ENCODE assay signal across 8 cellular contexts in the genomic region with DNA sequence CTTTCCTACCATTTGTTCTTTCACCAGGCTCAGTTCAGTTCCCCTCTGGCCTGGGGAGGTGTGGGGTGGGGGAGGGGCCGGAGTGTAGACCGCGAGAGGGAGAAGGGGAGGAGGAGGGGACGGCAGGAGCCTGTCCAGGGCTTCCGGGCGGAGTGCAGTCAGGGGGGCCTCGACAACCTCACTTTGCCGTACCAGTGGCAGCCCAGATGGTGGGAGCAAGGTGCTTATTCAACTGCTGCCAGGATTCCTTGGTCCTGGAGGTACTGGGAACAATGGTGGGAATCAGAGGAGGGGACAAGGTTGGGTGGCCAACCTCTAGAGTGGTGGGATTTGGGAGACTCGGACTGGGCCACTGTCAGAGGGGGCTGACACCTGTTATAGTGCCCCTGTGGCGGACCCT. TPM values are rescaled to one million over a fixed set of nuclear protein-coding genes. Genes with fewer than 3 reads are reported as not detected.
DNase-seq lines count a peak whose midpoint lies in the region; ATAC-seq, FAIRE-seq and TF ChIP-seq lines count a peak whose summit lies in the region.

No MANE protein-coding gene starts in this region.

- H3K4me3 ChIP-seq in A549, result no peak overlapping the region
- H3K4me3 ChIP-seq in HL-60 (replicated peaks; ENCODE audit: insufficient read depth, low read length), result peak overlapping the region; percentile 57; the same call in 1 of the 2 replicates
- peak overlapping the region; percentile 63 for H3K4me3 ChIP-seq in bronchial epithelial cell (ENCODE audit: low read depth, low read length)
- peak overlapping the region; percentile 41 for H3K4me3 ChIP-seq in mucosa of stomach (ENCODE audit: low read length)
- no peak overlapping the region for H3K4me3 ChIP-seq in OCI-LY7 (ENCODE audit: low read depth, low read length, poor library complexity, severe bottlenecking)

- H3K27ac ChIP-seq in A549, result no peak overlapping the region; a peak in 1 of 6 replicates
- H3K27ac ChIP-seq in HL-60 (replicated peaks), result no peak overlapping the region
- no peak overlapping the region for H3K27ac ChIP-seq in OCI-LY7 (ENCODE audit: low read depth, low read length, poor library complexity, severe bottlenecking)

- no TSS peak for BruUV-seq in OCI-LY7 (replicated peaks; lab: Mats Ljungman, UMichigan)

- no peak for DNase-seq in A549 (ENCODE audit: low read depth in 1 of 2, low spot score in 1 of 2)
- peak; percentile 43 to 52 for DNase-seq in HL-60 (ENCODE audit: low read depth in 1 of 2, low spot score in 1 of 2)
- DNase-seq in bronchial epithelial cell (ENCODE audit: low read depth), result no peak
- DNase-seq in NCI-H2029 treated with DMSO at 0.1 percent for 48 hours (lab: John Stamatoyannopoulos, UW), result no peak
- no peak for DNase-seq in glomerular visceral epithelial cell (ENCODE audit: extremely low spot score)
- no peak for DNase-seq in OCI-LY7 (ENCODE audit: low spot score)
- no peak for DNase-seq in mucosa of gallbladder (ENCODE audit: low spot score)

- ATAC-seq in A549, result no peak

- H3K36me3 ChIP-seq in bronchial epithelial cell (ENCODE audit: control insufficient read depth, insufficient read depth, low read length), result no peaks in the 10 kb centered on the region
- no peaks in the 10 kb centered on the region for H3K36me3 ChIP-seq in mucosa of stomach (ENCODE audit: control insufficient read depth, insufficient read depth, low read length)
- H3K36me3 ChIP-seq in OCI-LY7 (ENCODE audit: insufficient read depth, low read length), result no peaks in the 10 kb centered on the region

- no peak overlapping the region for H2AFZ ChIP-seq in OCI-LY7 (ENCODE audit: low read length)

- TF ChIP-seq CTCF in A549 (IDR thresholded peaks at IDR 0.05), result no peak
- TF ChIP-seq CTCF in HL-60 (IDR thresholded peaks at IDR 0.05; ENCODE audit: insufficient read depth, low read length), result no peak
- TF ChIP-seq CTCF in bronchial epithelial cell (IDR thresholded peaks at IDR 0.05; ENCODE audit: insufficient read depth, low read length, severe bottlenecking), result no peak
- TF ChIP-seq CTCF in OCI-LY7 (conservative IDR thresholded peaks at IDR 0.05; ENCODE audit: low read length), result no peak

- peak overlapping the region; percentile 64 for H3K9ac ChIP-seq in mucosa of stomach (ENCODE audit: low read length)

- POLR2A ChIA-PET in A549 (lab: Yijun Ruan, JAX) (no interaction called here), OCI-LY7 (lab: Charles Lee) (interaction anchor here (1.0 kb wide), 1 partner anchor 10 kb away, joined by 4 read pairs; no protein-coding TSS in a partner anchor)

- WGBS in A549 (ENCODE audit: missing lambda C conversion rate), result 87% methylated on average over 7 of the region's 10 CpGs

- H4K20me1 ChIP-seq in OCI-LY7 (ENCODE audit: insufficient read depth, low read length), result no peaks in the 10 kb centered on the region

- intact Hi-C loops in OCI-LY7 (cut with micrococcal nuclease; ENCODE audit: unreplicated experiment), result no loop called here

- no peaks in the 10 kb centered on the region for H3K4me1 ChIP-seq in A549
- H3K4me1 ChIP-seq in mucosa of stomach (ENCODE audit: control insufficient read depth, insufficient read depth, low read length), result peaks cover 7% of the 10 kb centered on the region
- no peaks in the 10 kb centered on the region for H3K4me1 ChIP-seq in OCI-LY7 (ENCODE audit: insufficient read depth, low read length, poor library complexity, severe bottlenecking)

- TF ChIP-seq EP300 in A549 (IDR thresholded peaks at IDR 0.05), result no peak

- TF ChIP-seq RAD21 in A549 (conservative IDR thresholded peaks at IDR 0.05 in 1 of 2, IDR thresholded peaks at IDR 0.05 in 1 of 2), result no peak

- H3K9me3 ChIP-seq in A549 (no peaks in the 10 kb centered on the region), mucosa of stomach (ENCODE audit: control insufficient read depth, low read length) (no peaks in the 10 kb centered on the region), OCI-LY7 (ENCODE audit: low read length) (no peaks in the 10 kb centered on the region)

- no peaks in the 10 kb centered on the region for H3K79me2 ChIP-seq in OCI-LY7 (ENCODE audit: insufficient read depth, low read depth, low read length)

- H3K27me3 ChIP-seq in HL-60 (ENCODE audit: insufficient read depth, poor library complexity, severe bottlenecking) (peaks cover 10% of the 10 kb centered on the region), bronchial epithelial cell (ENCODE audit: control insufficient read depth, insufficient read depth, low read length) (no peaks in the 10 kb centered on the region), mucosa of stomach (ENCODE audit: control insufficient read depth, insufficient read depth, low read length) (peaks cover 10% of the 10 kb centered on the region)

- CTCF ChIA-PET in A549 (lab: Yijun Ruan, JAX), result interaction anchor here (1.5 kb wide), 1 partner anchor 16 kb away, joined by 3 read pairs; no protein-coding TSS in a partner anchor
- CTCF ChIA-PET in OCI-LY7 (lab: Charles Lee; ENCODE audit: unreplicated experiment), result no interaction called here

- TF ChIP-seq POLR2A in A549 (IDR thresholded peaks at IDR 0.05; ENCODE audit: low read length), result no peak

- no peaks in the 10 kb centered on the region for H3K9me2 ChIP-seq in OCI-LY7 (ENCODE audit: insufficient read depth, low read length)

- peak overlapping the region; percentile 65 for H3K4me2 ChIP-seq in A549
- no peak overlapping the region for H3K4me2 ChIP-seq in OCI-LY7 (ENCODE audit: low read length)

- FAIRE-seq in A549 (lab: Jason Lieb, UNC) (no peak), bronchial epithelial cell (lab: Jason Lieb, UNC) (no peak)

TF ChIP-seq in A549, 52 proteins besides CTCF, POLR2A, EP300 and RAD21:
- TF ChIP-seq NR3C1 (IDR thresholded peaks at IDR 0.05), result no peak
- no peak for TF ChIP-seq JUNB (IDR thresholded peaks at IDR 0.05)
- no peak for TF ChIP-seq JUN (IDR thresholded peaks at IDR 0.05)
- TF ChIP-seq, protein P1, sequence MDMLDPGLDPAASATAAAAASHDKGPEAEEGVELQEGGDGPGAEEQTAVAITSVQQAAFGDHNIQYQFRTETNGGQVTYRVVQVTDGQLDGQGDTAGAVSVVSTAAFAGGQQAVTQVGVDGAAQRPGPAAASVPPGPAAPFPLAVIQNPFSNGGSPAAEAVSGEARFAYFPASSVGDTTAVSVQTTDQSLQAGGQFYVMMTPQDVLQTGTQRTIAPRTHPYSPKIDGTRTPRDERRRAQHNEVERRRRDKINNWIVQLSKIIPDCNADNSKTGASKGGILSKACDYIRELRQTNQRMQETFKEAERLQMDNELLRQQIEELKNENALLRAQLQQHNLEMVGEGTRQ (IDR thresholded peaks at IDR 0.05), result no peak
- TF ChIP-seq FOSL2 (IDR thresholded peaks at IDR 0.05), result no peak
- no peak for TF ChIP-seq FOSL2 (CRISPR knock-in tag; IDR thresholded peaks at IDR 0.05)
- TF ChIP-seq ESRRA (IDR thresholded peaks at IDR 0.05; ENCODE audit: borderline replicate concordance, low read length), result no peak
- TF ChIP-seq MYC (IDR thresholded peaks at IDR 0.05; ENCODE audit: borderline replicate concordance, low read length), result no peak
- TF ChIP-seq BHLHE40 (IDR thresholded peaks at IDR 0.05; ENCODE audit: low read depth, low read length), result no peak
- TF ChIP-seq CHD4 (IDR thresholded peaks at IDR 0.05; ENCODE audit: borderline replicate concordance), result no peak

RNA-seq across cellular contexts. Expression of gene BACE1, which starts 1.2 kb away (rescaled TPM):
- polyA plus RNA-seq in A549 (2011; rRNA removed), result 6.1 and 8.7 TPM in 2 replicates
- polyA plus RNA-seq in A549 (2012; cell fraction: cytosol; rRNA removed), result 6.5 and 8.3 TPM in 2 replicates
- 10.5 and 11.6 TPM in 2 replicates for polyA plus RNA-seq in A549 (2012; cell fraction: nucleus; rRNA removed)
- 6.3 to 7.8 TPM (median 7.8 TPM) in 3 replicates for polyA plus RNA-seq in A549 (2017; fragmentation: RNase III; extraction: RNeasy Plus Mini Kit Qiagen cat#74134 plus additional on column Dnase treatment)
- 18.3 and 22.6 TPM in 2 replicates for polyA minus RNA-seq in A549 (2011; rRNA and poly(A)+ RNA removed)
- 4.2 and 5.4 TPM in 2 replicates for total RNA-seq in bronchial epithelial cell
- 0.03 TPM in 1 of 2 replicates, not detected in the other for total RNA-seq in OCI-LY7 (2014; rRNA removed; shearing (Covaris generic))
- total RNA-seq in OCI-LY7 (2022), result not detected in 2 replicates
- total RNA-seq in mucosa of gallbladder, result 31.7 TPM

RNA-seq across cellular contexts. Expression of gene CEP164, which starts 12.8 kb away (rescaled TPM):
- 13.3 and 19.6 TPM in 2 replicates for polyA plus RNA-seq in A549 (2011; rRNA removed)
- polyA plus RNA-seq in A549 (2012; cell fraction: cytosol; rRNA removed), result 12.2 and 13.5 TPM in 2 replicates
- 55.9 and 56.8 TPM in 2 replicates for polyA plus RNA-seq in A549 (2012; cell fraction: nucleus; rRNA removed)
- polyA plus RNA-seq in A549 (2017; fragmentation: RNase III; extraction: RNeasy Plus Mini Kit Qiagen cat#74134 plus additional on column Dnase treatment), result 16.4 to 17.4 TPM (median 16.6 TPM) in 3 replicates
- 14.8 and 22.1 TPM in 2 replicates for polyA minus RNA-seq in A549 (2011; rRNA and poly(A)+ RNA removed)
- 20.3 and 28.3 TPM in 2 replicates for total RNA-seq in bronchial epithelial cell
- 25.3 and 34.6 TPM in 2 replicates for total RNA-seq in OCI-LY7 (2014; rRNA removed; shearing (Covaris generic))
- total RNA-seq in OCI-LY7 (2022), result 41.2 and 48.7 TPM in 2 replicates
- 30.7 TPM for total RNA-seq in mucosa of gallbladder

RNA-seq across cellular contexts. Expression of gene BACE1-AS, which starts 23.7 kb away (rescaled TPM):
- polyA plus RNA-seq in A549 (2011; rRNA removed), result 4.4 and 5.4 TPM in 2 replicates
- polyA plus RNA-seq in A549 (2012; cell fraction: cytosol; rRNA removed), result 1.1 and 1.6 TPM in 2 replicates
- polyA plus RNA-seq in A549 (2012; cell fraction: nucleus; rRNA removed), result 2.4 and 3.3 TPM in 2 replicates
- polyA plus RNA-seq in A549 (2017; fragmentation: RNase III; extraction: RNeasy Plus Mini Kit Qiagen cat#74134 plus additional on column Dnase treatment), result 1.7 to 2.0 TPM (median 1.8 TPM) in 3 replicates
- 9.6 and 10.6 TPM in 2 replicates for polyA minus RNA-seq in A549 (2011; rRNA and poly(A)+ RNA removed)
- total RNA-seq in bronchial epithelial cell, result 1.1 and 1.5 TPM in 2 replicates
- 4.4 and 4.8 TPM in 2 replicates for total RNA-seq in OCI-LY7 (2014; rRNA removed; shearing (Covaris generic))
- 8.0 and 9.4 TPM in 2 replicates for total RNA-seq in OCI-LY7 (2022)
- 10.2 TPM for total RNA-seq in mucosa of gallbladder

Comparison
In these comparisons a context has a peak if more than half of its experiments do, and no peak if none do; other contexts are left out.
1. DNase-seq: peak in HL-60 (2 of 2); none in A549 (0 of 2), bronchial epithelial cell (single experiment), NCI-H2029 treated with DMSO at 0.1 percent for 48 hours (single experiment), glomerular visceral epithelial cell (single experiment), OCI-LY7 (single experiment) and mucosa of gallbladder (single experiment).
2. H3K4me3 ChIP-seq: peak in HL-60 (single experiment), bronchial epithelial cell (single experiment) and mucosa of stomach (single experiment); none in A549 (single experiment) and OCI-LY7 (single experiment).